In the genomic region with DNA sequence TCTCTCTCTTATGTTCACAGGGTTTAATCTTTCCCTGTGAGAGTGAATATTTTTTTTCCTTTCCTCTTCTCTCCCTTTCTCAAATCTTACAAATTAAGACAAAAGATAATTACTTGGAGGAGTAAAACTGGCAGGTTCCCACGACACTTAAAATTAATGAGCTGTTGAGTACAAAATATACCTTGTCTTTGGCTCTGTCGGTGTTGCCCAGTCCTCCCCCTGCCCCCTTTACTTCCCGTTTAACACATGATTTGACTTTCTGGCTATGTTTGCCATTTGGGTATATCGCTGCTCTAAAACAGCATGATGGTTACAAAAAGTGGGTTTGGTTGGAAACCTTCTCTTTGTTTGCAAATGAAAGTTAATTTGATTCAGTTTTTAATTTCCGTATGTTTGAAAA, we compare ENCODE assay signal across 1 cellular context.
TF ChIP-seq lines count a peak whose summit lies in the region.

No MANE protein-coding gene starts in this region.

TF ChIP-seq in K562, 482 proteins besides CTCF, POLR2A, EP300 and RAD21 (continued from another document):
- TF ChIP-seq, protein P1, sequence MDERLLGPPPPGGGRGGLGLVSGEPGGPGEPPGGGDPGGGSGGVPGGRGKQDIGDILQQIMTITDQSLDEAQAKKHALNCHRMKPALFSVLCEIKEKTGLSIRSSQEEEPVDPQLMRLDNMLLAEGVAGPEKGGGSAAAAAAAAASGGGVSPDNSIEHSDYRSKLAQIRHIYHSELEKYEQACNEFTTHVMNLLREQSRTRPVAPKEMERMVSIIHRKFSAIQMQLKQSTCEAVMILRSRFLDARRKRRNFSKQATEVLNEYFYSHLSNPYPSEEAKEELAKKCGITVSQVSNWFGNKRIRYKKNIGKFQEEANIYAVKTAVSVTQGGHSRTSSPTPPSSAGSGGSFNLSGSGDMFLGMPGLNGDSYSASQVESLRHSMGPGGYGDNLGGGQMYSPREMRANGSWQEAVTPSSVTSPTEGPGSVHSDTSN (CRISPR knock-in tag; IDR thresholded peaks at IDR 0.05; ENCODE audit: low read depth) = no peak
- TF ChIP-seq, protein P1 (tag; conservative IDR thresholded peaks at IDR 0.05; ENCODE audit: low read depth) = peak; percentile 20
- TF ChIP-seq MEIS2 (IDR thresholded peaks at IDR 0.05; ENCODE audit: partially characterized antibody) (peak; percentile 33), GTF2E2 (tag; IDR thresholded peaks at IDR 0.05) (0 out of 2 replicates have a peak, but pooled peaks have one; percentile 8), U2AF2 (optimal IDR thresholded peaks at IDR 0.05; ENCODE audit: low read depth, low read length) (no peak)
- TF ChIP-seq, protein P2, sequence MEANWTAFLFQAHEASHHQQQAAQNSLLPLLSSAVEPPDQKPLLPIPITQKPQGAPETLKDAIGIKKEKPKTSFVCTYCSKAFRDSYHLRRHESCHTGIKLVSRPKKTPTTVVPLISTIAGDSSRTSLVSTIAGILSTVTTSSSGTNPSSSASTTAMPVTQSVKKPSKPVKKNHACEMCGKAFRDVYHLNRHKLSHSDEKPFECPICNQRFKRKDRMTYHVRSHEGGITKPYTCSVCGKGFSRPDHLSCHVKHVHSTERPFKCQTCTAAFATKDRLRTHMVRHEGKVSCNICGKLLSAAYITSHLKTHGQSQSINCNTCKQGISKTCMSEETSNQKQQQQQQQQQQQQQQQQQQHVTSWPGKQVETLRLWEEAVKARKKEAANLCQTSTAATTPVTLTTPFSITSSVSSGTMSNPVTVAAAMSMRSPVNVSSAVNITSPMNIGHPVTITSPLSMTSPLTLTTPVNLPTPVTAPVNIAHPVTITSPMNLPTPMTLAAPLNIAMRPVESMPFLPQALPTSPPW (CRISPR knock-in tag; IDR thresholded peaks at IDR 0.05) = peak; percentile 36; the same call in 1 of the 2 replicates
TF ChIP-seq in K562: peak in this region for 4.
